ENCODE assay signal across 9 cellular contexts in genomic region chr17:7438050-7438614, GRCh38. TPM values are rescaled to one million over a fixed set of nuclear protein-coding genes. Genes with fewer than 3 reads are reported as not detected.
DNase-seq lines count a peak whose midpoint lies in the region; ATAC-seq, FAIRE-seq and TF ChIP-seq lines count a peak whose summit lies in the region.
"Had no signal": no experiment of that assay in that cellular context is flagged by ENCODE, and none has a peak within 500 bp of the region (broad histone marks: within the 10 kb centered on the region; RNA-seq: fewer than 3 reads in every experiment).

No MANE protein-coding gene starts in this region.

- no peaks in the 10 kb centered on the region for H3K9me3 ChIP-seq in kidney (ENCODE audit: control insufficient read depth in 1 of 2, low read length in 2 of 2)

- no peak overlapping the region for H3K27ac Mint-ChIP-seq in MCF 10A (ENCODE audit: low read depth, unreplicated experiment)

- DNase-seq in EL, result peak; percentile 44
- DNase-seq in T-helper 9 cell, result peak; percentile 42
- no peak for DNase-seq in MCF 10A (ENCODE audit: unreplicated experiment)
- DNase-seq in kidney, result peak; percentile 90
- peak; percentile 83 for DNase-seq in stimulated activated CD4-positive, alpha-beta T cell treated with anti-CD3 and anti-CD28 coated beads, Interleukin-15, amount 100 ng/mL, for 24 hours

- POLR2A ChIA-PET in MCF 10A (lab: Yijun Ruan, JAX), result interaction anchor here (3.3 to 8.9 kb wide), 4 partner anchors 14 to 47 kb away, joined by 13 to 115 read pairs (median 57); partner anchors contain the start of genes POLR2A and ZBTB4

- H3K4me1 ChIP-seq in kidney (ENCODE audit: control insufficient read depth in 1 of 2, insufficient read depth in 1 of 2, low read depth in 1 of 2, low read length in 2 of 2), result peaks cover 5 to 26% of the 10 kb centered on the region in 2 donors

- H3K27me3 Mint-ChIP-seq in MCF 10A (ENCODE audit: insufficient read depth, unreplicated experiment), result no peaks in the 10 kb centered on the region

- peak overlapping the region; percentile 36 for H3K4me3 Mint-ChIP-seq in MCF 10A (ENCODE audit: unreplicated experiment)

- H3K9ac ChIP-seq in kidney (ENCODE audit: low read length in 2 of 2), result peak overlapping the region in 1 of 2 donors; percentile 26

- CTCF ChIA-PET in MCF 10A (lab: Yijun Ruan, JAX), result interaction anchor here (0.7 to 3.8 kb wide), 7 partner anchors 16 to 151 kb away, joined by 3 to 57 read pairs (median 12); partner anchors contain the start of genes KCTD11, SENP3, TMEM256 and TMEM95

- no peaks in the 10 kb centered on the region for H3K36me3 Mint-ChIP-seq in MCF 10A (ENCODE audit: insufficient read depth, unreplicated experiment)

- no peaks in the 10 kb centered on the region for H3K36me3 ChIP-seq in kidney (ENCODE audit: control insufficient read depth in 1 of 2, insufficient read depth in 2 of 2, low read length in 2 of 2)

- TF ChIP-seq CTCF in MCF 10A (IDR thresholded peaks at IDR 0.05; ENCODE audit: unreplicated experiment), result no peak
- no peak for TF ChIP-seq CTCF in kidney (IDR thresholded peaks at IDR 0.05; ENCODE audit: borderline replicate concordance, extremely low read depth, insufficient read depth)

- peak overlapping the region; percentile 42 to 79 for H3K4me3 ChIP-seq in kidney (ENCODE audit: low read length in 2 of 2)

- no TSS peak for BruUV-seq in MCF 10A (replicated peaks; lab: Mats Ljungman, UMichigan)

- intact Hi-C loops in MCF 10A (cut with micrococcal nuclease), result loop anchor here (5.0 to 10.0 kb wide), 2 partner anchors 247 to 391 kb away; partner anchors contain the start of genes TP53 and WRAP53
- intact Hi-C loops in kidney (cut with DNase I), result no loop called here

- ATAC-seq in HG03025 (IDR thresholded peaks at IDR 0.05; ENCODE audit: low FRiP score, unreplicated experiment) (no peak), HG03520 (IDR thresholded peaks at IDR 0.05; ENCODE audit: unreplicated experiment) (no peak), GM21737 (IDR thresholded peaks at IDR 0.05; ENCODE audit: unreplicated experiment) (no peak)
- ATAC-seq: HCT116 had no signal

- H3K4me1 Mint-ChIP-seq in MCF 10A (ENCODE audit: insufficient read depth, unreplicated experiment), result peaks cover 12% of the 10 kb centered on the region

- no peak for FAIRE-seq in kidney (lab: Jason Lieb, UNC)

- no peaks in the 10 kb centered on the region for H3K9me3 Mint-ChIP-seq in MCF 10A (ENCODE audit: unreplicated experiment)

- peak overlapping the region; percentile 53 to 86 for H3K27ac ChIP-seq in kidney (ENCODE audit: low read depth in 2 of 2, low read length in 2 of 2)

RNA-seq across cellular contexts. Expression of gene FGF11, which starts 1.2 kb away (rescaled TPM):
- total RNA-seq in MCF 10A (2022) (0.84 and 2.1 TPM in 2 replicates), kidney (1.4 TPM)
- polyA plus RNA-seq in kidney (ENCODE audit: insufficient read depth, low read depth, low replicate concordance), result 7.7 TPM

RNA-seq across cellular contexts. Expression of gene TMEM102, which starts 2.9 kb away (rescaled TPM):
- total RNA-seq in MCF 10A (2022), result 6.1 and 6.3 TPM in 2 replicates
- total RNA-seq in kidney, result 10.0 TPM
- 10.0 TPM for polyA plus RNA-seq in kidney (ENCODE audit: insufficient read depth, low read depth, low replicate concordance)

RNA-seq across cellular contexts. Expression of gene CHRNB1, which starts 6.7 kb away (rescaled TPM):
- total RNA-seq in MCF 10A (2022), result 3.3 and 7.8 TPM in 2 replicates
- 11.9 TPM for total RNA-seq in kidney
- 19.3 TPM for polyA plus RNA-seq in kidney (ENCODE audit: insufficient read depth, low read depth, low replicate concordance)

RNA-seq across cellular contexts. Expression of gene SPEM3, which starts 9.5 kb away (rescaled TPM):
- total RNA-seq in MCF 10A (2022), result not detected in 2 replicates
- total RNA-seq in kidney, result not detected
- not detected for polyA plus RNA-seq in kidney (ENCODE audit: insufficient read depth, low read depth, low replicate concordance)

RNA-seq across cellular contexts. Expression of gene SPEM2, which starts 12.7 kb away (rescaled TPM):
- not detected in 2 replicates for total RNA-seq in MCF 10A (2022)
- total RNA-seq in kidney, result not detected
- not detected for polyA plus RNA-seq in kidney (ENCODE audit: insufficient read depth, low read depth, low replicate concordance)
